In genomic region chr14:106766551-106767277, GRCh38 we compare ENCODE assay signal across 8 cellular contexts.
DNase-seq lines count a peak whose midpoint lies in the region; ATAC-seq and TF ChIP-seq lines count a peak whose summit lies in the region.
"Not testable (repeated sequence)": the region's sequence is repeated elsewhere in the genome, so short reads cannot be mapped to it uniquely, and the experiment has no call there.

No MANE protein-coding gene starts in this region.

- not testable (repeated sequence) for H3K36me3 Mint-ChIP-seq in CD8-positive, alpha-beta T cell; IgD-negative memory B cell; activated CD4-positive, alpha-beta T cell treated with anti-CD3 and anti-CD28 coated beads, Interleukin-2, amount 10 ng/mL, durations not matched to agents 24 days and 14 days (ENCODE audit: low read depth); activated T-cell treated with anti-CD3 and anti-CD28 coated beads, Interleukin-2, amount 50 U/mL, for 4 hours (ENCODE audit: insufficient read depth); natural killer cell treated with Interleukin-12 subunit alpha and Interleukin-12 subunit beta and Interleukin-15 and Interleukin-18, amount 100 ng/mL, for 72 hours

- POLR2A ChIA-PET in CD8-positive, alpha-beta T cell (lab: Charles Lee): not testable (repeated sequence)

- DNase-seq in CD8-positive, alpha-beta T cell: peak; percentile 35 to 84 (median 61)
- DNase-seq in SK-MEL-5 (ENCODE audit: low read depth, low spot score): peak; percentile 13
- peak; percentile 81 for DNase-seq in activated CD4-positive, alpha-beta T cell treated with anti-CD3 and anti-CD28 coated beads, Interleukin-2, amount 10 ng/mL, durations not matched to agents 24 days and 14 days
- peak; percentile 59 for DNase-seq in activated T-cell treated with anti-CD3 and anti-CD28 coated beads, Interleukin-2, amount 50 U/mL, for 4 hours
- DNase-seq in central memory CD4-positive, alpha-beta T cell: peak; percentile 48
- DNase-seq in natural killer cell treated with Interleukin-12 subunit alpha and Interleukin-12 subunit beta and Interleukin-15 and Interleukin-18, amount 100 ng/mL, for 72 hours (ENCODE audit: low spot score): not testable (repeated sequence)
- peak; percentile 45 to 54 for DNase-seq in stimulated activated CD8-positive, alpha-beta memory T cell treated with anti-CD3 and anti-CD28 coated beads, Interleukin-2, amount 100 ng/mL, for 48 hours (ENCODE audit: low read depth in 2 of 2)

- H3K27ac Mint-ChIP-seq in CD8-positive, alpha-beta T cell: peak overlapping the region; percentile 18
- peak overlapping the region in 2 of 3 donors; percentile 1 to 18 for H3K27ac Mint-ChIP-seq in IgD-negative memory B cell
- not testable (repeated sequence) for H3K27ac Mint-ChIP-seq in activated CD4-positive, alpha-beta T cell treated with anti-CD3 and anti-CD28 coated beads, Interleukin-2, amount 10 ng/mL, durations not matched to agents 24 days and 14 days; natural killer cell treated with Interleukin-12 subunit alpha and Interleukin-12 subunit beta and Interleukin-15 and Interleukin-18, amount 100 ng/mL, for 72 hours

- not testable (repeated sequence) for H3K27me3 Mint-ChIP-seq in CD8-positive, alpha-beta T cell (ENCODE audit: low read depth); IgD-negative memory B cell; activated CD4-positive, alpha-beta T cell treated with anti-CD3 and anti-CD28 coated beads, Interleukin-2, amount 10 ng/mL, durations not matched to agents 24 days and 14 days; activated T-cell treated with anti-CD3 and anti-CD28 coated beads, Interleukin-2, amount 50 U/mL, for 4 hours (ENCODE audit: low read depth)
- peaks cover 0 to 11% of the 10 kb centered on the region in 2 donors for H3K27me3 Mint-ChIP-seq in natural killer cell treated with Interleukin-12 subunit alpha and Interleukin-12 subunit beta and Interleukin-15 and Interleukin-18, amount 100 ng/mL, for 72 hours

- peak; percentile 25 for TF ChIP-seq CTCF in CD8-positive, alpha-beta T cell (IDR thresholded peaks at IDR 0.05)

- H3K4me3 ChIP-seq in CD8-positive, alpha-beta T cell (ENCODE audit: low read depth, low read length): not testable (repeated sequence)

- H3K4me1 ChIP-seq in CD8-positive, alpha-beta T cell (ENCODE audit: insufficient read depth, low read length): peaks cover 18% of the 10 kb centered on the region

- H3K36me3 ChIP-seq in CD8-positive, alpha-beta T cell (ENCODE audit: insufficient read depth, low read length): not testable (repeated sequence)

- not testable (repeated sequence) for ATAC-seq in CD8-positive, alpha-beta T cell; activated T-cell treated with anti-CD3 and anti-CD28 coated beads, Interleukin-2, amount 50 U/mL, for 4 hours; natural killer cell treated with Interleukin-12 subunit alpha and Interleukin-12 subunit beta and Interleukin-15 and Interleukin-18, amount 100 ng/mL, for 72 hours

- H3K9me3 Mint-ChIP-seq in CD8-positive, alpha-beta T cell; IgD-negative memory B cell; activated CD4-positive, alpha-beta T cell treated with anti-CD3 and anti-CD28 coated beads, Interleukin-2, amount 10 ng/mL, durations not matched to agents 24 days and 14 days; activated T-cell treated with anti-CD3 and anti-CD28 coated beads, Interleukin-2, amount 50 U/mL, for 4 hours; natural killer cell treated with Interleukin-12 subunit alpha and Interleukin-12 subunit beta and Interleukin-15 and Interleukin-18, amount 100 ng/mL, for 72 hours: not testable (repeated sequence)

- not testable (repeated sequence) for H3K27ac ChIP-seq in CD8-positive, alpha-beta T cell (ENCODE audit: low read depth, low read length)

- H3K4me3 Mint-ChIP-seq in CD8-positive, alpha-beta T cell: peak overlapping the region; percentile 53
- peak overlapping the region in 1 of 4 donors; percentile 60 for H3K4me3 Mint-ChIP-seq in IgD-negative memory B cell
- peak overlapping the region; percentile 29 for H3K4me3 Mint-ChIP-seq in activated CD4-positive, alpha-beta T cell treated with anti-CD3 and anti-CD28 coated beads, Interleukin-2, amount 10 ng/mL, durations not matched to agents 24 days and 14 days
- H3K4me3 Mint-ChIP-seq in activated T-cell treated with anti-CD3 and anti-CD28 coated beads, Interleukin-2, amount 50 U/mL, for 4 hours: not testable (repeated sequence)
- peak overlapping the region; percentile 20 for H3K4me3 Mint-ChIP-seq in natural killer cell treated with Interleukin-12 subunit alpha and Interleukin-12 subunit beta and Interleukin-15 and Interleukin-18, amount 100 ng/mL, for 72 hours

- peaks cover 43% of the 10 kb centered on the region for H3K4me1 Mint-ChIP-seq in CD8-positive, alpha-beta T cell (ENCODE audit: low read depth)
- H3K4me1 Mint-ChIP-seq in IgD-negative memory B cell: peaks cover 13 to 21% (median 16%) of the 10 kb centered on the region in 3 donors
- H3K4me1 Mint-ChIP-seq in activated CD4-positive, alpha-beta T cell treated with anti-CD3 and anti-CD28 coated beads, Interleukin-2, amount 10 ng/mL, durations not matched to agents 24 days and 14 days: peaks cover 26% of the 10 kb centered on the region
- peaks cover 38% of the 10 kb centered on the region for H3K4me1 Mint-ChIP-seq in activated T-cell treated with anti-CD3 and anti-CD28 coated beads, Interleukin-2, amount 50 U/mL, for 4 hours (ENCODE audit: low read depth)
- H3K4me1 Mint-ChIP-seq in natural killer cell treated with Interleukin-12 subunit alpha and Interleukin-12 subunit beta and Interleukin-15 and Interleukin-18, amount 100 ng/mL, for 72 hours (ENCODE audit: low read depth in 2 of 2): peaks cover 18 to 36% of the 10 kb centered on the region in 2 donors

- H3K27me3 ChIP-seq in CD8-positive, alpha-beta T cell (ENCODE audit: insufficient read depth, low read length): not testable (repeated sequence)

- in situ Hi-C loops in SK-MEL-5 (cut with HindIII; ENCODE audit: low pct_unique_long_range_greater_than_20kb, low sequenced_read_pairs): not testable (repeated sequence)

- H3K9me3 ChIP-seq in CD8-positive, alpha-beta T cell (ENCODE audit: low read length): not testable (repeated sequence)

- CTCF ChIA-PET in CD8-positive, alpha-beta T cell (lab: Charles Lee): interaction anchor here (0.6 to 2.8 kb wide), 7 partner anchors 9 to 105 kb away, joined by 3 to 11 read pairs (median 4); no protein-coding TSS in a partner anchor

- intact Hi-C loops in CD8-positive, alpha-beta T cell (cut with DNase I, micrococcal nuclease): loop anchor here in 1 of 2 experiments (1.0 to 2.0 kb wide), 2 partner anchors 28 to 105 kb away; no protein-coding TSS in a partner anchor
- intact Hi-C loops in activated CD4-positive, alpha-beta T cell treated with anti-CD3 and anti-CD28 coated beads, Interleukin-2, amount 10 ng/mL, durations not matched to agents 24 days and 14 days (cut with micrococcal nuclease): not testable (repeated sequence)
